Comparison of ENCODE assay signal across 8 cellular contexts in genomic region chr19:35545001-35545854, GRCh38. TPM values are rescaled to one million over a fixed set of nuclear protein-coding genes. Genes with fewer than 3 reads are reported as not detected.
DNase-seq lines count a peak whose midpoint lies in the region; ATAC-seq and TF ChIP-seq lines count a peak whose summit lies in the region.

Gene TMEM147, plus strand, starts transcription at chr19:35545626. Its CDS starts 114 bp downstream, at chr19:35545740.

- DNase-seq in AG08395 (ENCODE audit: low spot score) (peak; percentile 98), NCI-H460 (ENCODE audit: extremely low read depth, low read depth) (peak; percentile 83), choroid plexus epithelial cell (ENCODE audit: low read depth) (peak; percentile 86)
- peak; percentile 93 for DNase-seq in activated CD4-positive, alpha-beta T cell treated with anti-CD3 and anti-CD28 coated beads for 36 hours
- DNase-seq in stimulated activated CD4-positive, alpha-beta T cell treated with anti-CD3 and anti-CD28 coated beads, Interleukin-1b, Interleukin-23, amount 100 ng/mL, for 24 hours (ENCODE audit: low read depth in 4 of 4, low spot score in 1 of 4): peak; percentile 62 to 88 (median 72)

- intact Hi-C loops in activated CD4-positive, alpha-beta T cell treated with anti-CD3 and anti-CD28 coated beads for 36 hours (cut with DNase I, micrococcal nuclease): loop anchor here (1.0 to 5.0 kb wide), 12 partner anchors 34 to 387 kb away; partner anchors contain the start of genes ETV2 (in 1 of the 2), FFAR1 (in 1 of the 2), HAUS5 (in 1 of the 2) and RBM42 (in 1 of the 2)

- no peaks in the 10 kb centered on the region for H3K27me3 ChIP-seq in layer of hippocampus (ENCODE audit: control insufficient read depth, insufficient read depth, low read length)

- H3K4me3 ChIP-seq in choroid plexus epithelial cell (ENCODE audit: low read depth, low read length): peak within 1 kb of the TSS; percentile 92

- no peak for TF ChIP-seq CTCF in choroid plexus epithelial cell (conservative IDR thresholded peaks at IDR 0.05; ENCODE audit: low read depth, low read length)

- H3K4me3 Mint-ChIP-seq in activated CD4-positive, alpha-beta T cell treated with anti-CD3 and anti-CD28 coated beads for 36 hours: peak within 1 kb of the TSS; percentile 92

- POLR2A ChIA-PET in activated CD4-positive, alpha-beta T cell treated with anti-CD3 and anti-CD28 coated beads for 36 hours (lab: Charles Lee): no interaction called here

- H3K27ac ChIP-seq in layer of hippocampus (ENCODE audit: low read depth, low read length): peak within 1 kb of the TSS; percentile 62

- H3K36me3 Mint-ChIP-seq in activated CD4-positive, alpha-beta T cell treated with anti-CD3 and anti-CD28 coated beads for 36 hours (ENCODE audit: low read depth): peaks cover 27% of the 10 kb centered on the region

- H3K9me3 Mint-ChIP-seq in activated CD4-positive, alpha-beta T cell treated with anti-CD3 and anti-CD28 coated beads for 36 hours (ENCODE audit: low read depth): no peaks in the 10 kb centered on the region

- no peaks in the 10 kb centered on the region for H3K27me3 Mint-ChIP-seq in activated CD4-positive, alpha-beta T cell treated with anti-CD3 and anti-CD28 coated beads for 36 hours

- CTCF ChIA-PET in activated CD4-positive, alpha-beta T cell treated with anti-CD3 and anti-CD28 coated beads for 36 hours (lab: Charles Lee): interaction anchor here (0.7 to 1.3 kb wide), 2 partner anchors 15 to 198 kb away, joined by 3 to 4 read pairs; partner anchors contain the start of gene FFAR1

- peaks cover 35% of the 10 kb centered on the region for H3K4me1 Mint-ChIP-seq in activated CD4-positive, alpha-beta T cell treated with anti-CD3 and anti-CD28 coated beads for 36 hours

- ATAC-seq in GM18909 (IDR thresholded peaks at IDR 0.05; ENCODE audit: poor library complexity, unreplicated experiment) (peak; percentile 81), HG03342 (IDR thresholded peaks at IDR 0.05; ENCODE audit: unreplicated experiment) (peak; percentile 73)
- peak; percentile 77 for ATAC-seq in activated CD4-positive, alpha-beta T cell treated with anti-CD3 and anti-CD28 coated beads for 36 hours

- H3K27ac Mint-ChIP-seq in activated CD4-positive, alpha-beta T cell treated with anti-CD3 and anti-CD28 coated beads for 36 hours: peak within 1 kb of the TSS; percentile 91

RNA-seq across cellular contexts. Expression of gene TMEM147, which starts in this region (rescaled TPM):
- total RNA-seq in NCI-H460 (2014; rRNA removed; shearing (Covaris generic)): 231 and 277 TPM in 2 replicates
- polyA plus RNA-seq in NCI-H460 (2014; cell fraction: nucleus; rRNA removed): 144 and 180 TPM in 2 replicates
- total RNA-seq in activated CD4-positive, alpha-beta T cell treated with anti-CD3 and anti-CD28 coated beads for 36 hours: 10 to 100 TPM; 73.1 to 73.8 TPM

Comparison
In these comparisons a context has a peak if more than half of its experiments do, and no peak if none do; other contexts are left out.
1. Peak in every context shown above with its lines: DNase-seq, ATAC-seq, H3K4me3 ChIP-seq and H3K27ac ChIP-seq.